8 cellular contexts compared by ENCODE assay signal in the genomic region with DNA sequence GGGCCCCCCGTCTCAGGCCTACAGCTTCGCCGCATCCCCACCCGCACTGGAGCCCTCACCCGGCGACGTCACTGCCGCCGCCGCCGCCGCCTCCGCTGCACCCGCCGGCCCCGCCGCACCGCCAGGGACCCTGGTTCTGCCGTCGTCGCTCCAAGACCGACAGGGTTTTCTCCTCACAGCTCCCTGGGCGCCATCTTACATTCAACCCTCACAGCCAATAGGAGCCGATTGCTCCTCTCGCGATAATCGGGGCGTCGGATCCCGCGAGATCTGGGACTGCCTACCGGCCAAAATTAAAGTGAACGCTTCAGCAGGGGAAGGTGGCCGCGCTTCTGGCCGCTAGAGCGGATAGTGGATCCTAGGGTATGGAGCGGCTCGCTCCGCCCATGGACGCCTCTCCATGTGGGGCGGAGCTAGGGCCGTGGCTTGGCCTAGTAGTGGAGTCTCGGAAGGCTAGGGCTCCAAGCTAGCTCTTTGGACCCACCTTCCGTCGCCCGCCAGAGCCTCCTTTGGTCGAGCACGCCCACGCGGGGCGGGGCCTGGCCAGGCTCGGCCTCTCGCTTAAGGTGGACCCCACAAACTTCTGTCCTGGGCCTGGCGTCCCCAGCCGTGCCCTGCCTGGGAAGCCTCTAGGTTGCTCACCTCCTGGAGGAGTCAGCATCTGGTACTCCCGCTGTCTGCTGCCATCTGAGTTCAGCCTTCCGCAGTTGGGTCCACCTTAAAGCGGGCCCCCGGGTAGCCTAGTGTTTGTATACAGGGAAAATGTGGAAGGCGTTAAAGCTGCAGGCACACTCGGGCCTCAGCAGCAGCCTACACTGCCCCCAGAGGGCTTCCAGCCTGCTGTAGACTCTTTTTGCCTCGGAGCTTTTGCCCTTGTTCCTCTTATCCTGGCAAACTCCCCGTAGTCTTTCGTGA. TPM values are rescaled to one million over a fixed set of nuclear protein-coding genes. Genes with fewer than 3 reads are reported as not detected.
DNase-seq lines count a peak whose midpoint lies in the region; ATAC-seq, FAIRE-seq and TF ChIP-seq lines count a peak whose summit lies in the region.

A gene with protein sequence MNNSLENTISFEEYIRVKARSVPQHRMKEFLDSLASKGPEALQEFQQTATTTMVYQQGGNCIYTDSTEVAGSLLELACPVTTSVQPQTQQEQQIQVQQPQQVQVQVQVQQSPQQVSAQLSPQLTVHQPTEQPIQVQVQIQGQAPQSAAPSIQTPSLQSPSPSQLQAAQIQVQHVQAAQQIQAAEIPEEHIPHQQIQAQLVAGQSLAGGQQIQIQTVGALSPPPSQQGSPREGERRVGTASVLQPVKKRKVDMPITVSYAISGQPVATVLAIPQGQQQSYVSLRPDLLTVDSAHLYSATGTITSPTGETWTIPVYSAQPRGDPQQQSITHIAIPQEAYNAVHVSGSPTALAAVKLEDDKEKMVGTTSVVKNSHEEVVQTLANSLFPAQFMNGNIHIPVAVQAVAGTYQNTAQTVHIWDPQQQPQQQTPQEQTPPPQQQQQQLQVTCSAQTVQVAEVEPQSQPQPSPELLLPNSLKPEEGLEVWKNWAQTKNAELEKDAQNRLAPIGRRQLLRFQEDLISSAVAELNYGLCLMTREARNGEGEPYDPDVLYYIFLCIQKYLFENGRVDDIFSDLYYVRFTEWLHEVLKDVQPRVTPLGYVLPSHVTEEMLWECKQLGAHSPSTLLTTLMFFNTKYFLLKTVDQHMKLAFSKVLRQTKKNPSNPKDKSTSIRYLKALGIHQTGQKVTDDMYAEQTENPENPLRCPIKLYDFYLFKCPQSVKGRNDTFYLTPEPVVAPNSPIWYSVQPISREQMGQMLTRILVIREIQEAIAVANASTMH (minus strand): TSS at position 219 of the 915 bp plus-strand sequence. CDS start 17,054 bp downstream, outside the sequence.

- peak; percentile 81 for ATAC-seq in GM18498 (IDR thresholded peaks at IDR 0.05; ENCODE audit: unreplicated experiment)
- peak; percentile 82 for ATAC-seq in HG02938 (IDR thresholded peaks at IDR 0.05; ENCODE audit: unreplicated experiment)
- peak; percentile 83 for ATAC-seq in T-helper 17 cell
- ATAC-seq in psoas muscle: peak; percentile 91 to 93 (median 92)

- peak within 1 kb of the TSS; percentile 97 for H3K27ac ChIP-seq in left ventricle myocardium inferior (replicated peaks)
- H3K27ac ChIP-seq in psoas muscle: peak within 1 kb of the TSS; percentile 89

- H3K4me3 Mint-ChIP-seq in T-helper 17 cell: peak within 1 kb of the TSS; percentile 98

- TF ChIP-seq CTCF in left ventricle myocardium inferior (IDR thresholded peaks at IDR 0.05; ENCODE audit: borderline replicate concordance): peak; percentile 61
- TF ChIP-seq CTCF in psoas muscle (IDR thresholded peaks at IDR 0.05): peak; percentile 55

- WGBS in psoas muscle, 3 donors: 0 to 1% (median 0%) methylated on average over 61 to 65 of the region's 65 CpGs

- H3K27me3 ChIP-seq in left ventricle myocardium inferior (ENCODE audit: low read depth) (no peaks in the 10 kb centered on the region), psoas muscle (ENCODE audit: insufficient read depth in 3 of 3, low read length in 2 of 3) (no peaks in the 10 kb centered on the region)

- H3K27me3 Mint-ChIP-seq in T-helper 17 cell: no peaks in the 10 kb centered on the region

- peaks cover 31% of the 10 kb centered on the region for H3K4me1 Mint-ChIP-seq in T-helper 17 cell

- H3K4me3 ChIP-seq in left ventricle myocardium inferior (peak within 1 kb of the TSS; percentile 98), psoas muscle (peak within 1 kb of the TSS; percentile 95)

- peaks cover 77% of the 10 kb centered on the region for H3K4me1 ChIP-seq in left ventricle myocardium inferior
- H3K4me1 ChIP-seq in psoas muscle: peaks cover 42% of the 10 kb centered on the region

- FAIRE-seq in urothelium cell line (lab: Jason Lieb, UNC): peak; percentile 53

- H3K9me3 ChIP-seq in T-helper 17 cell (ENCODE audit: control insufficient read depth, low read length, poor library complexity, severe bottlenecking) (no peaks in the 10 kb centered on the region), left ventricle myocardium inferior (replicated peaks) (no peaks in the 10 kb centered on the region), psoas muscle (no peaks in the 10 kb centered on the region)

- H3K36me3 Mint-ChIP-seq in T-helper 17 cell (ENCODE audit: low read depth): peaks cover 3% of the 10 kb centered on the region

- peaks cover 35% of the 10 kb centered on the region for H3K36me3 ChIP-seq in left ventricle myocardium inferior
- peaks cover 8 to 46% of the 10 kb centered on the region in 2 donors for H3K36me3 ChIP-seq in psoas muscle (ENCODE audit: insufficient read depth in 1 of 2, low read depth in 1 of 2)

- intact Hi-C loops in left ventricle myocardium inferior (cut with micrococcal nuclease) (no loop called here), psoas muscle (cut with DNase I) (loop anchor here in 1 of 2 donors (5.0 kb wide), 2 partner anchors 62 to 107 kb away; no protein-coding TSS in a partner anchor)

- H3K27ac Mint-ChIP-seq in T-helper 17 cell: peak within 1 kb of the TSS; percentile 96

- DNase-seq in NCI-H1694 treated with DMSO at 0.1 percent for 48 hours (lab: John Stamatoyannopoulos, UW) (peak; percentile 79), T-helper 17 cell (peak; percentile 84 to 94 (median 88)), amygdala (lab: John Stamatoyannopoulos, UW) (peak; percentile 85 to 99 (median 98)), left ventricle myocardium inferior (peak; percentile 97), psoas muscle (peak; percentile 97 to 99), urothelium cell line (ENCODE audit: low spot score) (peak; percentile 96)

RNA-seq across cellular contexts. Expression of the gene that starts here (rescaled TPM):
- total RNA-seq in T-helper 17 cell: 100 to 1,000 TPM; 196 to 206 TPM
- 58.8 TPM for total RNA-seq in left ventricle myocardium inferior
- total RNA-seq in psoas muscle: 10 to 100 TPM; 52.8 to 83.9 (median 71.1) TPM
- polyA plus RNA-seq in psoas muscle: 10 to 100 TPM; 21.5 to 37.1 (median 28.6) TPM

Comparison
In these comparisons a context has a peak if more than half of its experiments do, and no peak if none do; other contexts are left out.
1. Peak in every context shown above with its lines: DNase-seq, ATAC-seq, H3K4me3 ChIP-seq and H3K27ac ChIP-seq.